Comparison of ENCODE assay signal across 11 cellular contexts in the genomic region with DNA sequence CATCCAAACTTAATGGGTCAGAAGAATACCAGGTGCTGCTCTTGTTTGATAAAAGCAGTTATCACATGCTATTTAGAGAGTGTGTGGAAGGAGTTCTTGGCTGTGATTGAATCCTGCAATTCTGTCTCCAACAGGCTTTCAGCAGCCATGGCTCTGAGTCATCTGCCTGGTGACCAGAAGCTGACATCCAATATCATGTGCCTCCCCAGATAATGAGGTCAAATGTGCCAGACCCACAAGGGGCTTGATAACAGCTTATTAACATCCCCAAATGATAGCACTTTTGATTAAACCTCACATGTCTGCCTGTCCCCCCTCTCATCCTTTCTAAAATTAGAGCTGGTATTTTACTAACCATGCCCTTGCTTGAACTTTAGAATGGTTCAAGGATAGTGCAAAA.
DNase-seq lines count a peak whose midpoint lies in the region; ATAC-seq and TF ChIP-seq lines count a peak whose summit lies in the region.
"Had no signal": no experiment of that assay in that cellular context is flagged by ENCODE, and none has a peak within 500 bp of the region (broad histone marks: within the 10 kb centered on the region; RNA-seq: fewer than 3 reads in every experiment).

No MANE protein-coding gene starts in this region.

- intact Hi-C loops in Right ventricle myocardium superior (cut with DNase I), result loop anchor here (5.0 to 10.0 kb wide), 2 partner anchors 75 to 132 kb away; no protein-coding TSS in a partner anchor
- intact Hi-C loops in aorta (cut with DNase I), result loop anchor here in 1 of 2 donors (5.0 kb wide), 1 partner anchor 40 kb away; no protein-coding TSS in a partner anchor

- no peak for TF ChIP-seq CTCF in WERI-Rb-1 (IDR thresholded peaks at IDR 0.05; ENCODE audit: low read depth, low read length)

- ATAC-seq in Right ventricle myocardium superior (ENCODE audit: poor library complexity) (peak; percentile 89), aorta (ENCODE audit: low FRiP score) (peak; percentile 54), GM18511 (IDR thresholded peaks at IDR 0.05; ENCODE audit: unreplicated experiment) (no peak)
- ATAC-seq: activated CD4-positive, alpha-beta T cell treated with anti-CD3 and anti-CD28 coated beads for 36 hours had no signal

- no peaks in the 10 kb centered on the region for H3K4me1 ChIP-seq in aorta (ENCODE audit: control insufficient read depth in 1 of 2, insufficient read depth in 2 of 2, low read length in 2 of 2)

- H3K9me3 ChIP-seq in WERI-Rb-1 (ENCODE audit: severe bottlenecking), result peaks cover 4% of the 10 kb centered on the region
- no peaks in the 10 kb centered on the region for H3K9me3 ChIP-seq in aorta (ENCODE audit: control insufficient read depth, low read length)

- DNase-seq in NCI-H345 (lab: John Stamatoyannopoulos, UW), result peak; percentile 85
- DNase-seq in NCI-H345 treated with DMSO at 0.1 percent for 48 hours (lab: John Stamatoyannopoulos, UW; ENCODE audit: unreplicated experiment), result no peak
- DNase-seq in WERI-Rb-1, result peak; percentile 10
- DNase-seq in Right ventricle myocardium superior, result peak; percentile 53
- no peak for DNase-seq in aorta
- no peak for DNase-seq in NCI-H128 (lab: John Stamatoyannopoulos, UW; ENCODE audit: unreplicated experiment)
- DNase-seq in activated CD4-positive, CD25-positive, alpha-beta regulatory T cell treated with anti-CD3 and anti-CD28 coated beads, Interleukin-2, amount 50 U/mL, for 72 hours, result no peak
- DNase-seq: activated CD4-positive, alpha-beta T cell treated with anti-CD3 and anti-CD28 coated beads for 36 hours; stimulated activated CD4-positive, alpha-beta T cell treated with anti-CD3 and anti-CD28 coated beads, Interleukin-12 subunit alpha, Interleukin-12 subunit beta, amount 100 ng/mL, for 4 hours had no signal

- H3K36me3 ChIP-seq in WERI-Rb-1 (no peaks in the 10 kb centered on the region), aorta (ENCODE audit: control insufficient read depth in 1 of 2, insufficient read depth in 2 of 2, low read length in 1 of 2) (no peaks in the 10 kb centered on the region)

- H3K4me3 ChIP-seq in WERI-Rb-1 (ENCODE audit: low read depth, low read length) (no peak overlapping the region), aorta (ENCODE audit: low read length in 2 of 2) (no peak overlapping the region)

- H3K27me3 ChIP-seq in WERI-Rb-1 (ENCODE audit: insufficient read depth, low read depth, severe bottlenecking) (no peaks in the 10 kb centered on the region), aorta (ENCODE audit: control insufficient read depth in 1 of 2, insufficient read depth in 2 of 2, low read length in 1 of 2) (no peaks in the 10 kb centered on the region)

- no peak overlapping the region for H3K27ac ChIP-seq in WERI-Rb-1
- H3K27ac ChIP-seq in aorta (ENCODE audit: low read depth in 1 of 2, low read length in 2 of 2), result no peak overlapping the region
- H3K27ac ChIP-seq: KMS-11 had no signal

Comparison
In these comparisons a context has a peak if more than half of its experiments do, and no peak if none do; other contexts are left out.
1. DNase-seq: peak in NCI-H345 (single experiment), WERI-Rb-1 (single experiment) and Right ventricle myocardium superior (single experiment); none in NCI-H345 treated with DMSO at 0.1 percent for 48 hours (single experiment), aorta (0 of 2), NCI-H128 (single experiment) and activated CD4-positive, CD25-positive, alpha-beta regulatory T cell treated with anti-CD3 and anti-CD28 coated beads, Interleukin-2, amount 50 U/mL, for 72 hours (single experiment).